Comparison of ENCODE assay signal across 1 cellular context in the genomic region with DNA sequence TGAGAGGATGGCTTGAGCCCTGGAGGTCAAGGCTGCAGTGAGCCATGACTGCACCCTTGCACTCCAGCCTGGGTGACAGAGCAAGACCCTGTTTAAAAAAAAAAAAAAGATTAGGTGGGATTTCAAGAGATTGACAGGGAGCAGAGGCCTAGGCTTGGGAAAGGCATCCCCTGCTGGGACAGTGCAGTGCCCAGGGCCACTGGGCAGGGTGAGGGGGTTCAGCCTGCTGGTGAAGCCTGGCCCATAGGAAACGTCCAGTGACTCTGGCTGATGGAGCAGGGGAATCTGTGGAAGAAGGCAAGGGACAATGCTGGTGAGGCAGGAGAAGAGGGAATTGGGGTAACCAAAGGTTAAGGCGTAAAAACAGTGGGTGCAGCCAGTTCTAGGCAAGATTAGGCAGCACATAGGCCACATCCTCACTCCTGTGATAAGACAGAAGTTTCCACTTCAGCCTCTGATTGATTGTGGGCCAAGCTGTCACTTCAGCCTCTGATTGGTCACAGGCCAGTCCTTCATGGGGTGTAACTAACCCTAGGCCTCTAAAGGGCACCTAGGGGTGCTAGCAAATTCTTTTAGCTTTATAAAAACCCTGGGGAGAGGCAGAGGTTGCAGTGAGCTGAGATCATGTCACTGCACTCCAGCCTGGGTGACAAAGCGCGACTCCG.
TF ChIP-seq lines count a peak whose summit lies in the region.

No MANE protein-coding gene starts in this region.

TF ChIP-seq in SK-N-SH treated with all-trans-retinoic acid at 6 μM for 48 hours, 23 proteins besides CTCF, POLR2A, EP300 and RAD21 (continued from another document):
- TF ChIP-seq PPARA (CRISPR knock-in tag; IDR thresholded peaks at IDR 0.05; ENCODE audit: borderline replicate concordance) (no peak), ZC3H10 (CRISPR knock-in tag; IDR thresholded peaks at IDR 0.05) (no peak), ZNF70 (CRISPR knock-in tag; IDR thresholded peaks at IDR 0.05) (no peak), SNAI2 (CRISPR knock-in tag; IDR thresholded peaks at IDR 0.05) (no peak)
